ENCODE assay signal across 7 cellular contexts in genomic region chr19:50723069-50723468, GRCh38. TPM values are rescaled to one million over a fixed set of nuclear protein-coding genes. Genes with fewer than 3 reads are reported as not detected.
DNase-seq lines count a peak whose midpoint lies in the region; ATAC-seq, FAIRE-seq and TF ChIP-seq lines count a peak whose summit lies in the region.

A gene with protein sequence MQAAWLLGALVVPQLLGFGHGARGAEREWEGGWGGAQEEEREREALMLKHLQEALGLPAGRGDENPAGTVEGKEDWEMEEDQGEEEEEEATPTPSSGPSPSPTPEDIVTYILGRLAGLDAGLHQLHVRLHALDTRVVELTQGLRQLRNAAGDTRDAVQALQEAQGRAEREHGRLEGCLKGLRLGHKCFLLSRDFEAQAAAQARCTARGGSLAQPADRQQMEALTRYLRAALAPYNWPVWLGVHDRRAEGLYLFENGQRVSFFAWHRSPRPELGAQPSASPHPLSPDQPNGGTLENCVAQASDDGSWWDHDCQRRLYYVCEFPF (plus strand): TSS chr19:50723364. CDS start chr19:50723526, 162 bp downstream.

- no peaks in the 10 kb centered on the region for H3K9me3 ChIP-seq in left ventricle myocardium inferior (replicated peaks)

- H3K4me3 ChIP-seq in left ventricle myocardium inferior = peak within 1 kb of the TSS; percentile 73
- H3K4me3 ChIP-seq in skeletal muscle cell (ENCODE audit: low read depth, low read length) = peak within 1 kb of the TSS; percentile 73

- ATAC-seq in activated CD8-positive, alpha-beta T cell treated with anti-CD3 and anti-CD28 coated beads for 36 hours = no peak
- ATAC-seq in GM21515 (IDR thresholded peaks at IDR 0.05; ENCODE audit: unreplicated experiment) (no peak), HG03097 (IDR thresholded peaks at IDR 0.05; ENCODE audit: low FRiP score, unreplicated experiment) (no peak)

- no peaks in the 10 kb centered on the region for H3K9me3 Mint-ChIP-seq in activated CD8-positive, alpha-beta T cell treated with anti-CD3 and anti-CD28 coated beads for 36 hours

- POLR2A ChIA-PET in activated CD8-positive, alpha-beta T cell treated with anti-CD3 and anti-CD28 coated beads for 36 hours (lab: Charles Lee) = interaction anchor here (0.8 kb wide), 1 partner anchor 72 kb away, joined by 3 read pairs; no protein-coding TSS in a partner anchor

- H3K27ac ChIP-seq in left ventricle myocardium inferior (replicated peaks) = peak within 1 kb of the TSS; percentile 66

- peaks cover 36% of the 10 kb centered on the region for H3K4me1 ChIP-seq in left ventricle myocardium inferior

- H3K4me3 Mint-ChIP-seq in activated CD8-positive, alpha-beta T cell treated with anti-CD3 and anti-CD28 coated beads for 36 hours = peak within 1 kb of the TSS; percentile 83

- TF ChIP-seq POLR2A in GM12891 (IDR thresholded peaks at IDR 0.05; ENCODE audit: low read depth, low read length) = no peak

- peaks cover 20% of the 10 kb centered on the region for H3K4me1 Mint-ChIP-seq in activated CD8-positive, alpha-beta T cell treated with anti-CD3 and anti-CD28 coated beads for 36 hours (ENCODE audit: low read depth)

- H3K27ac Mint-ChIP-seq in activated CD8-positive, alpha-beta T cell treated with anti-CD3 and anti-CD28 coated beads for 36 hours = no peak within 1 kb of the TSS

- H3K27me3 ChIP-seq in left ventricle myocardium inferior (ENCODE audit: low read depth) = peaks cover 96% of the 10 kb centered on the region

- TF ChIP-seq CTCF in activated CD8-positive, alpha-beta T cell treated with anti-CD3 and anti-CD28 coated beads for 36 hours (IDR thresholded peaks at IDR 0.05) = no peak
- TF ChIP-seq CTCF in left ventricle myocardium inferior (IDR thresholded peaks at IDR 0.05; ENCODE audit: borderline replicate concordance) = no peak

- no peaks in the 10 kb centered on the region for H3K36me3 ChIP-seq in left ventricle myocardium inferior

- peak; percentile 64 for DNase-seq in HS-5 (ENCODE audit: low read depth)
- DNase-seq in activated CD8-positive, alpha-beta T cell treated with anti-CD3 and anti-CD28 coated beads for 36 hours = no peak
- peak; percentile 72 for DNase-seq in left ventricle myocardium inferior
- DNase-seq in skeletal muscle cell (ENCODE audit: low read depth) = peak; percentile 38
- DNase-seq in GM12891 (ENCODE audit: insufficient read length, low spot score) = no peak

- FAIRE-seq in GM12891 (lab: Jason Lieb, UNC) = no peak

- intact Hi-C loops in activated CD8-positive, alpha-beta T cell treated with anti-CD3 and anti-CD28 coated beads for 36 hours (cut with micrococcal nuclease) = loop anchor here (5.0 kb wide), 1 partner anchor 59 kb away; no protein-coding TSS in a partner anchor
- intact Hi-C loops in left ventricle myocardium inferior (cut with micrococcal nuclease) = no loop called here

- CTCF ChIA-PET in activated CD8-positive, alpha-beta T cell treated with anti-CD3 and anti-CD28 coated beads for 36 hours (lab: Charles Lee) = interaction anchor here (1.1 to 2.0 kb wide), 3 partner anchors 10 to 199 kb away, joined by 3 to 4 read pairs (median 4); no protein-coding TSS in a partner anchor

- peaks cover 41% of the 10 kb centered on the region for H3K27me3 Mint-ChIP-seq in activated CD8-positive, alpha-beta T cell treated with anti-CD3 and anti-CD28 coated beads for 36 hours

- no peaks in the 10 kb centered on the region for H3K36me3 Mint-ChIP-seq in activated CD8-positive, alpha-beta T cell treated with anti-CD3 and anti-CD28 coated beads for 36 hours (ENCODE audit: low read depth)

TF ChIP-seq in GM12891, 5 proteins besides CTCF, POLR2A, EP300 and RAD21:
- TF ChIP-seq PAX5 (IDR thresholded peaks at IDR 0.05; ENCODE audit: insufficient read depth, low read length, severe bottlenecking) (no peak), TAF1 (IDR thresholded peaks at IDR 0.05; ENCODE audit: low read depth, low read length) (no peak), POU2F2 (IDR thresholded peaks at IDR 0.05; ENCODE audit: low read depth, low read length) (no peak), POLR2AphosphoS5 (IDR thresholded peaks at IDR 0.05; ENCODE audit: low read depth, low read length) (no peak), SPI1 (IDR thresholded peaks at IDR 0.05; ENCODE audit: low read depth, low read length) (no peak)

RNA-seq across cellular contexts. Expression of the gene that starts here (rescaled TPM):
- total RNA-seq in activated CD8-positive, alpha-beta T cell treated with anti-CD3 and anti-CD28 coated beads for 36 hours = 1 to 10 TPM; 2.2 to 2.7 TPM
- total RNA-seq in left ventricle myocardium inferior = 6.2 TPM
- 0.22 TPM for polyA plus RNA-seq in GM12891 (2012; ENCODE audit: low read depth, missing spikeins)

Comparison
In these comparisons a context has a peak if more than half of its experiments do, and no peak if none do; other contexts are left out.
1. DNase-seq: peak in HS-5 (single experiment), left ventricle myocardium inferior (single experiment) and skeletal muscle cell (single experiment); none in activated CD8-positive, alpha-beta T cell treated with anti-CD3 and anti-CD28 coated beads for 36 hours (single experiment) and GM12891 (single experiment).